Comparison of ENCODE assay signal across 29 cellular contexts in the genomic region with DNA sequence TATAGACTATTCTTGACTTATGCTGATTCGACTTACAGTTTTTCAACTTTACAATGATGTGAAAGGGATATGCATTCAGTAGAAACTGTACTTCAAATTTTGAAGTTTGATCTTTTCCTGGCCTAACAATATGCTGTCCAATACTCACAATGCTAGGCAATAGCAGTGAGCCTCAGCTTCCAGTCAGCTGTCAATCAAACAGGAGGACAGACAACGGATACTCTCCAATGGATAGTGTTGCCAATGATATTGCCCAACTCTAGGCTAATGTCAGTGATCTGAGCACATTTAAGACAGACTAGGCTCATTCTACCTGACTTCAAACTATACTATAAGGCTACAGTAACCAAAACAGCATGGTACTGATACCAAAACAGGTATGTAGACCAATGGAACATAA.
"Had no signal": no experiment of that assay in that cellular context is flagged by ENCODE, and none has a peak within 500 bp of the region (broad histone marks: within the 10 kb centered on the region; RNA-seq: fewer than 3 reads in every experiment).

No MANE protein-coding gene starts in this region.

- H3K27ac Mint-ChIP-seq: stimulated activated naive B cell treated with anti-CD40 and anti-IgM and Interleukin-4, amounts not matched to agents 10 μg/mL and 1 μg/mL and 100 μg/mL, for 72 hours; stimulated activated naive CD8-positive, alpha-beta T cell treated with anti-CD3 and anti-CD28 coated beads, Interleukin-15, amount 100 ng/mL, for 72 hours; stimulated activated naive CD8-positive, alpha-beta T cell treated with anti-CD3 and anti-CD28 coated beads, Interleukin-15, Interleukin-2, amounts not matched to agents 100 ng/mL and 50 ng/mL, for 24 hours; type B pancreatic cell had no signal

- H3K27me3 Mint-ChIP-seq: stimulated activated memory B cell treated with anti-CD40 and anti-IgM and Interleukin-4, amounts not matched to agents 10 μg/mL and 1 μg/mL and 100 μg/mL, for 72 hours; stimulated activated naive B cell treated with anti-CD40 and anti-IgM and Interleukin-4, amounts not matched to agents 10 μg/mL and 1 μg/mL and 100 μg/mL, for 72 hours; stimulated activated naive CD8-positive, alpha-beta T cell treated with anti-CD3 and anti-CD28 coated beads, Interleukin-15, amount 100 ng/mL, for 72 hours; type B pancreatic cell had no signal

- H3K36me3 ChIP-seq: stomach, suprapubic skin, thoracic aorta, thyroid gland, tibial artery, tibial nerve, transverse colon, upper lobe of left lung, upper lobe of right lung, uterus, vagina had no signal

- DNase-seq: stimulated activated CD4-positive, alpha-beta T cell treated with anti-CD3 and anti-CD28 coated beads, Interleukin-2, amount 100 ng/mL, for 48 hours; stimulated activated CD4-positive, alpha-beta T cell treated with anti-CD3 and anti-CD28 coated beads, Interleukin-4, amount 100 ng/mL, for 1 hour; stimulated activated CD4-positive, alpha-beta T cell treated with anti-CD3 and anti-CD28 coated beads, Interleukin-4, amount 100 ng/mL, for 24 hours; stimulated activated CD4-positive, alpha-beta T cell treated with anti-CD3 and anti-CD28 coated beads, Interleukin-4, amount 100 ng/mL, for 4 hours; stimulated activated CD8-positive, alpha-beta memory T cell treated with anti-CD3 and anti-CD28 coated beads, Interleukin-4, amount 100 ng/mL, for 48 hours; stimulated activated naive B cell treated with anti-CD40 and anti-IgM and Interleukin-4, amounts not matched to agents 10 μg/mL and 1 μg/mL and 100 μg/mL, for 72 hours; stimulated activated naive CD4-positive, alpha-beta T cell; stimulated activated naive CD4-positive, alpha-beta T cell treated with Interleukin-2 at 50 U/mL for 16 hours; stimulated activated naive CD8-positive, alpha-beta T cell treated with anti-CD3 and anti-CD28 coated beads, Interleukin-15, amount 100 ng/mL, for 72 hours; stimulated activated naive CD8-positive, alpha-beta T cell treated with anti-CD3 and anti-CD28 coated beads, Interleukin-15, Interleukin-2, amounts not matched to agents 100 U/mL and 50 U/mL, for 24 hours; stomach; substantia nigra; testis; thyroid gland; tibial artery; transverse colon; trophoblast cell; upper lobe of left lung; upper lobe of right lung; uterus had no signal

- H3K4me3 ChIP-seq: stomach, suprapubic skin, testis, thoracic aorta, thyroid gland, tibial artery, tibial nerve, transverse colon, upper lobe of left lung, upper lobe of right lung, uterus, vagina had no signal

- H3K27me3 ChIP-seq: stomach, suprapubic skin, testis, thyroid gland, tibial artery, tibial nerve, transverse colon, upper lobe of left lung, upper lobe of right lung, uterus, vagina had no signal

- H3K9me3 ChIP-seq: suprapubic skin, testis, thyroid gland, vagina had no signal

- H3K4me3 Mint-ChIP-seq: stimulated activated memory B cell treated with anti-CD40 and anti-IgM and Interleukin-4, amounts not matched to agents 10 μg/mL and 1 μg/mL and 100 μg/mL, for 72 hours; stimulated activated naive B cell treated with anti-CD40 and anti-IgM and Interleukin-4, amounts not matched to agents 10 μg/mL and 1 μg/mL and 100 μg/mL, for 72 hours; stimulated activated naive CD8-positive, alpha-beta T cell treated with anti-CD3 and anti-CD28 coated beads, Interleukin-15, Interleukin-2, amounts not matched to agents 100 ng/mL and 50 ng/mL, for 24 hours; type B pancreatic cell had no signal

- H3K4me1 Mint-ChIP-seq: stimulated activated naive B cell treated with anti-CD40 and anti-IgM and Interleukin-4, amounts not matched to agents 10 μg/mL and 1 μg/mL and 100 μg/mL, for 72 hours had no signal

- ATAC-seq: stimulated activated effector memory CD8-positive, alpha-beta T cell treated with anti-CD3 and anti-CD28 coated beads, Interleukin-12 subunit alpha, Interleukin-12 subunit beta, amount 100 ng/mL, for 72 hours; stimulated activated memory B cell treated with anti-CD40 and anti-IgM and Interleukin-4, amounts not matched to agents 10 μg/mL and 1 μg/mL and 100 μg/mL, for 72 hours; stimulated activated naive B cell treated with anti-CD40 and anti-IgM and Interleukin-4, amounts not matched to agents 10 μg/mL and 1 μg/mL and 100 μg/mL, for 72 hours; stimulated activated naive CD8-positive, alpha-beta T cell treated with anti-CD3 and anti-CD28 coated beads, Interleukin-15, amount 100 ng/mL, for 72 hours; stimulated activated naive CD8-positive, alpha-beta T cell treated with anti-CD3 and anti-CD28 coated beads, Interleukin-15, Interleukin-2, amounts not matched to agents 100 U/mL and 50 U/mL, for 24 hours; upper lobe of right lung had no signal

- FAIRE-seq: urothelium cell line had no signal

- H3K4me1 ChIP-seq: stomach, suprapubic skin, testis, thyroid gland, tibial artery, tibial nerve, transverse colon, upper lobe of left lung, upper lobe of right lung, uterus, vagina had no signal

- H3K36me3 Mint-ChIP-seq: stimulated activated effector memory CD8-positive, alpha-beta T cell treated with anti-CD3 and anti-CD28 coated beads, Interleukin-12 subunit alpha, Interleukin-12 subunit beta, amount 100 ng/mL, for 72 hours; stimulated activated memory B cell treated with anti-CD40 and anti-IgM and Interleukin-4, amounts not matched to agents 10 μg/mL and 1 μg/mL and 100 μg/mL, for 72 hours; type B pancreatic cell had no signal

- H3K27ac ChIP-seq: stomach, suprapubic skin, testis, thoracic aorta, thyroid gland, tibial artery, tibial nerve, transverse colon, upper lobe of left lung, upper lobe of right lung, uterus had no signal
